23 cellular contexts compared by ENCODE assay signal in genomic region chr21:39281207-39281606, GRCh38.
"Had no signal": no experiment of that assay in that cellular context is flagged by ENCODE, and none has a peak within 500 bp of the region (broad histone marks: within the 10 kb centered on the region; RNA-seq: fewer than 3 reads in every experiment).

No MANE protein-coding gene starts in this region.

- H3K4me1 Mint-ChIP-seq: activated B cell treated with CpG ODN at 0.5 μM for 24 hours; activated CD4-positive, alpha-beta T cell treated with anti-CD3 and anti-CD28 coated beads for 36 hours had no signal

- H3K4me1 ChIP-seq: foreskin keratinocyte, lower lobe of right lung, prostate gland, spleen, thyroid gland had no signal

- ATAC-seq: activated CD4-positive, alpha-beta T cell treated with anti-CD3 and anti-CD28 coated beads for 36 hours; activated naive CD4-positive, alpha-beta T cell treated with anti-CD3 and anti-CD28 coated beads, Interleukin-2, amount 50 U/mL, for 72 hours; foreskin keratinocyte; left lobe of liver; lower lobe of right lung; naive thymus-derived CD8-positive, alpha-beta T cell; stimulated activated naive CD8-positive, alpha-beta T cell treated with anti-CD3 and anti-CD28 coated beads, Interleukin-15, Interleukin-2, amounts not matched to agents 100 U/mL and 50 U/mL, for 24 hours had no signal

- H3K9me3 Mint-ChIP-seq: activated B cell treated with CpG ODN at 0.5 μM for 24 hours; activated naive CD4-positive, alpha-beta T cell treated with anti-CD3 and anti-CD28 coated beads, Interleukin-2, amount 50 U/mL, for 72 hours; brain; immature natural killer cell; naive thymus-derived CD8-positive, alpha-beta T cell had no signal

- H3K27ac Mint-ChIP-seq: activated B cell treated with CpG ODN at 0.5 μM for 24 hours; activated CD4-positive, alpha-beta T cell treated with anti-CD3 and anti-CD28 coated beads for 36 hours had no signal

- H3K36me3 ChIP-seq: prostate gland had no signal

- H3K27me3 ChIP-seq: foreskin keratinocyte, spleen, thyroid gland had no signal

- H3K4me3 Mint-ChIP-seq: activated B cell treated with CpG ODN at 0.5 μM for 24 hours; activated CD4-positive, alpha-beta T cell treated with anti-CD3 and anti-CD28 coated beads for 36 hours; brain; immature natural killer cell; naive thymus-derived CD8-positive, alpha-beta T cell had no signal

- H3K4me3 ChIP-seq: lower lobe of right lung, prostate gland, spleen, thyroid gland had no signal

- H3K9me3 ChIP-seq: lower lobe of right lung, prostate gland, spleen, thyroid gland had no signal

- H3K27ac ChIP-seq: foreskin keratinocyte, lower lobe of right lung, prostate gland, spleen, thyroid gland had no signal

- DNase-seq: activated B cell treated with CpG ODN at 0.5 μM for 24 hours; activated CD4-positive, alpha-beta T cell treated with anti-CD3 and anti-CD28 coated beads for 36 hours; activated CD4-positive, alpha-beta T cell treated with anti-CD3 and anti-CD28 coated beads, Interleukin-2, amount 50 U/mL, for 48 hours; activated gamma-delta T cell treated with Interleukin-2 at 50 U/mL for 16 hours; activated T-cell treated with anti-CD3 and anti-CD28 coated beads for 4 hours; aorta; dermis blood vessel endothelial cell; effector CD8-positive, alpha-beta T cell; erythroblast; foreskin keratinocyte; immature natural killer cell; lower lobe of right lung; mesendoderm; naive thymus-derived CD8-positive, alpha-beta T cell; spleen; stimulated activated CD4-positive, alpha-beta T cell treated with anti-CD3 and anti-CD28 coated beads, Interleukin-4, amount 100 ng/mL, for 1 hour; stimulated activated naive CD8-positive, alpha-beta T cell treated with anti-CD3 and anti-CD28 coated beads, Interleukin-15, Interleukin-2, amounts not matched to agents 100 U/mL and 50 U/mL, for 24 hours; SW 1271; thyroid gland had no signal

- H3K27me3 Mint-ChIP-seq: activated B cell treated with CpG ODN at 0.5 μM for 24 hours; activated CD4-positive, alpha-beta T cell treated with anti-CD3 and anti-CD28 coated beads for 36 hours; brain; naive thymus-derived CD8-positive, alpha-beta T cell had no signal
